In genomic region chr19:12092065-12092867, GRCh38 we compare ENCODE assay signal across 8 cellular contexts. TPM values are rescaled to one million over a fixed set of nuclear protein-coding genes. Genes with fewer than 3 reads are reported as not detected.
DNase-seq lines count a peak whose midpoint lies in the region; ATAC-seq and TF ChIP-seq lines count a peak whose summit lies in the region.

No MANE protein-coding gene starts in this region.

- ATAC-seq in HG03342 (IDR thresholded peaks at IDR 0.05; ENCODE audit: unreplicated experiment) = no peak

- peak overlapping the region in 1 of 3 donors; percentile 71 for H3K27ac Mint-ChIP-seq in IgD-negative memory B cell
- peak overlapping the region; percentile 81 for H3K27ac Mint-ChIP-seq in dendritic cell treated with granulocyte-macrophage colony-stimulating factor and Interleukin-4, amounts not matched to agents 40 ng/mL and 50 ng/mL, for 4 days

- peaks cover 0 to 8% (median 2%) of the 10 kb centered on the region in 3 donors for H3K9me3 Mint-ChIP-seq in IgD-negative memory B cell
- peaks cover 22% of the 10 kb centered on the region for H3K9me3 Mint-ChIP-seq in dendritic cell treated with granulocyte-macrophage colony-stimulating factor and Interleukin-4, amounts not matched to agents 40 ng/mL and 50 ng/mL, for 4 days

- intact Hi-C loops in dendritic cell treated with granulocyte-macrophage colony-stimulating factor and Interleukin-4, amounts not matched to agents 40 ng/mL and 50 ng/mL, for 4 days (cut with micrococcal nuclease) = loop anchor here (1.0 to 2.0 kb wide), 2 partner anchors 27 to 168 kb away; partner anchors contain the start of gene ZNF844

- H3K36me3 ChIP-seq in GM06990 (ENCODE audit: control insufficient read depth, insufficient read depth, low read length) = no peaks in the 10 kb centered on the region

- H3K36me3 Mint-ChIP-seq in IgD-negative memory B cell = peaks cover 11% of the 10 kb centered on the region
- peaks cover 13% of the 10 kb centered on the region for H3K36me3 Mint-ChIP-seq in dendritic cell treated with granulocyte-macrophage colony-stimulating factor and Interleukin-4, amounts not matched to agents 40 ng/mL and 50 ng/mL, for 4 days (ENCODE audit: low read depth)

- TF ChIP-seq CTCF in GM06990 (IDR thresholded peaks at IDR 0.05; ENCODE audit: insufficient read depth, low read length, poor library complexity, severe bottlenecking) = no peak

- peaks cover 5 to 15% (median 8%) of the 10 kb centered on the region in 3 donors for H3K4me1 Mint-ChIP-seq in IgD-negative memory B cell
- peaks cover 14% of the 10 kb centered on the region for H3K4me1 Mint-ChIP-seq in dendritic cell treated with granulocyte-macrophage colony-stimulating factor and Interleukin-4, amounts not matched to agents 40 ng/mL and 50 ng/mL, for 4 days (ENCODE audit: low read depth)

- peak overlapping the region; percentile 73 to 94 (median 84) for H3K4me3 Mint-ChIP-seq in IgD-negative memory B cell
- H3K4me3 Mint-ChIP-seq in dendritic cell treated with granulocyte-macrophage colony-stimulating factor and Interleukin-4, amounts not matched to agents 40 ng/mL and 50 ng/mL, for 4 days = peak overlapping the region; percentile 84

- H3K27me3 Mint-ChIP-seq in IgD-negative memory B cell = peaks cover 8% of the 10 kb centered on the region
- H3K27me3 Mint-ChIP-seq in dendritic cell treated with granulocyte-macrophage colony-stimulating factor and Interleukin-4, amounts not matched to agents 40 ng/mL and 50 ng/mL, for 4 days = no peaks in the 10 kb centered on the region

- peak overlapping the region; percentile 71 for H3K4me3 ChIP-seq in GM06990 (replicated peaks; ENCODE audit: low read depth, low read length)

- DNase-seq in GM06990 (ENCODE audit: extremely low read depth, insufficient read length) = peak; percentile 88
- peak; percentile 28 for DNase-seq in activated CD4-positive, alpha-beta T cell treated with anti-CD3 and anti-CD28 coated beads for 1 hour
- peak; percentile 97 for DNase-seq in left kidney (ENCODE audit: low read depth, low spot score)
- DNase-seq in stimulated activated CD4-positive, alpha-beta T cell treated with anti-CD3 and anti-CD28 coated beads, Interleukin-15, amount 100 ng/mL, for 24 hours = peak; percentile 88
- DNase-seq in NCI-H526 treated with DMSO at 0.1 percent for 48 hours (lab: John Stamatoyannopoulos, UW) = no peak

- H3K27me3 ChIP-seq in GM06990 (replicated peaks; ENCODE audit: control insufficient read depth, insufficient read depth, low read length) = no peaks in the 10 kb centered on the region

RNA-seq across cellular contexts. Expression of gene ZNF844, which starts 27.7 kb away (rescaled TPM):
- 8.8 TPM for polyA plus RNA-seq in IgD-negative memory B cell

RNA-seq across cellular contexts. Expression of gene ZNF878, which starts 39.5 kb away (rescaled TPM):
- polyA plus RNA-seq in IgD-negative memory B cell = not detected

RNA-seq across cellular contexts. Expression of gene ZNF20, which starts 47.9 kb away (rescaled TPM):
- polyA plus RNA-seq in IgD-negative memory B cell = 1.9 TPM

RNA-seq across cellular contexts. Expression of gene ZNF433, which starts 56.8 kb away (rescaled TPM):
- 2.8 TPM for polyA plus RNA-seq in IgD-negative memory B cell
